In the genomic region with DNA sequence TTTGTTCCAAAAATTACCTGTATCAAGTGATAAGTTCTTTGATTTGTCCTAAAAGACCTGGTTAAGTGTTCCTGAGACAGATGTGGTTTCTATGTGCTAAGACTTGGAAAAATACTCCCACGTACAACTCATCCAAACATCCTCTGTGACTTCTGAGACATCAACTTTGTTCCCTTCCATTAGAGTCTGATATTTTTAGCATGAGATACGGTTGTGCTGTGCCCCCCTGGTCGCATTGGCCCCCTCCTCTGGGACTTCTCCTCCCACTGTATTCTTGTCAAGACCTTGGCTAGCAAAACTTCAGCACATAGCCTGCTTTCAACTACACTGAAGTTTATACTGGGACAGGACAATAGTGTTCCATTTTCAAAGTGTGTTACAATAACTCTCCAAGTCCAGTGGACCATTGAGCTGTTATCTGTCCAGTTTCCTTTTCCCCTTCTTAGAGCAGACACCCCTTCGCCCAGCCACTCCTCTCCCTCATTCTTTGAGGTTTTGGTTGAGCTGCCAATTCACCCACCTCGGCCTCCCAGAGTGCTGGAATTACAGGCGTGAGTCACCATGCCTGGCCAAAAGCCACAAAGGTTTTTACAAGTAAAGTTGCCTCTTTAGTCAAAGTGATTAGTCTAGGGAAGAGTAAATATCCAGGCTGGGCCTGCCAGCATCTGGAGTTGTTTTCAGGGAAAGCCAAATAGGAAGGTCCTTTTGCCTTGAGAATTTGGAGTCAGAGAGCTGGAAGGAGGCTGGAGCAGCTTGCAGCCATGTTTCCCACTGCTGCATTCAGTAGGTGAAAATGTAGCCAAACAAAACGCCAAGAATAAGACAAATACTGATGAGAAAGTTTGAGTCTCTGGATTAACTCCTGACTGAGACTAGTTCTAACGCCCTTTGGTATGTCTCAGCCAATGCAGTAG, we compare ENCODE assay signal across 8 cellular contexts. TPM values are rescaled to one million over a fixed set of nuclear protein-coding genes. Genes with fewer than 3 reads are reported as not detected.
DNase-seq lines count a peak whose midpoint lies in the region; ATAC-seq and TF ChIP-seq lines count a peak whose summit lies in the region.

No MANE protein-coding gene starts in this region.

- H3K4me1 ChIP-seq in A673 (ENCODE audit: insufficient read depth, low read length, poor library complexity, severe bottlenecking) = no peaks in the 10 kb centered on the region
- peaks cover 20% of the 10 kb centered on the region for H3K4me1 ChIP-seq in adipocyte (ENCODE audit: control insufficient read depth, insufficient read depth, low read length)
- H3K4me1 ChIP-seq in stomach smooth muscle (ENCODE audit: control insufficient read depth, insufficient read depth, low read length) = peaks cover 18% of the 10 kb centered on the region

- CTCF ChIA-PET in A673 (lab: Charles Lee) = no interaction called here

- no peaks in the 10 kb centered on the region for H3K36me3 ChIP-seq in A673 (ENCODE audit: insufficient read depth, low read length, poor library complexity, severe bottlenecking)
- peaks cover 12% of the 10 kb centered on the region for H3K36me3 ChIP-seq in adipocyte (ENCODE audit: control insufficient read depth, insufficient read depth, low read length, severe bottlenecking)
- H3K36me3 ChIP-seq in stomach smooth muscle (ENCODE audit: control insufficient read depth in 2 of 2, insufficient read depth in 2 of 2, low read length in 2 of 2) = peaks cover 6 to 9% of the 10 kb centered on the region in 2 donors

- H3K27ac ChIP-seq in A673 (ENCODE audit: low read depth, low read length, poor library complexity, severe bottlenecking) (no peak overlapping the region), stomach smooth muscle (ENCODE audit: low read length) (peak overlapping the region; percentile 50)

- H3K9me3 ChIP-seq in A673 (ENCODE audit: low read depth, low read length, poor library complexity, severe bottlenecking) (no peaks in the 10 kb centered on the region), adipocyte (ENCODE audit: control insufficient read depth, low read length) (no peaks in the 10 kb centered on the region), stomach smooth muscle (ENCODE audit: control insufficient read depth in 2 of 2, low read length in 2 of 2) (no peaks in the 10 kb centered on the region)

- no peak for TF ChIP-seq CTCF in A673 (conservative IDR thresholded peaks at IDR 0.05; ENCODE audit: low read depth, low read length)

- POLR2A ChIA-PET in A673 (lab: Charles Lee; ENCODE audit: low non-redundant PET) = no interaction called here

- H3K9ac ChIP-seq in adipocyte (ENCODE audit: low read length) (peak overlapping the region; percentile 55), stomach smooth muscle (ENCODE audit: low read length in 2 of 2) (no peak overlapping the region)

- H3K4me3 ChIP-seq in A673 (ENCODE audit: low read depth, low read length, poor library complexity, severe bottlenecking) (no peak overlapping the region), adipocyte (ENCODE audit: low read length) (peak overlapping the region; percentile 42), stomach smooth muscle (ENCODE audit: low read length in 2 of 2) (peak overlapping the region in 1 of 2 donors; percentile 4)

- DNase-seq in A673 (ENCODE audit: low spot score) (peak; percentile 63), adipocyte (ENCODE audit: low read depth) (peak; percentile 95), inferior parietal cortex (ENCODE audit: extremely low spot score) (peak; percentile 32)
- DNase-seq in NK-92 treated with Interleukin-12 subunit alpha and Interleukin-12 subunit beta, amount 100 ng/mL, for 24 hours (lab: John Stamatoyannopoulos, UW) = no peak

- H3K27me3 ChIP-seq in A673 (replicated peaks; ENCODE audit: insufficient read depth, low read depth, low read length, poor library complexity) (no peaks in the 10 kb centered on the region), adipocyte (replicated peaks; ENCODE audit: control insufficient read depth, insufficient read depth, low read length) (no peaks in the 10 kb centered on the region), stomach smooth muscle (ENCODE audit: control insufficient read depth in 1 of 2, insufficient read depth in 2 of 2, low read length in 2 of 2) (no peaks in the 10 kb centered on the region)

- BruUV-seq in A673 (replicated peaks; lab: Mats Ljungman, UMichigan) = no TSS peak

- intact Hi-C loops in A673 (cut with micrococcal nuclease; ENCODE audit: unreplicated experiment) = no loop called here

- ATAC-seq in HG03432 (IDR thresholded peaks at IDR 0.05; ENCODE audit: unreplicated experiment) = peak; percentile 53
- no peak for ATAC-seq in GM21515 (IDR thresholded peaks at IDR 0.05; ENCODE audit: unreplicated experiment)
- no peak for ATAC-seq in GM18861 (IDR thresholded peaks at IDR 0.05; ENCODE audit: unreplicated experiment)

RNA-seq across cellular contexts. Expression of a gene that starts 17.8 kb away (rescaled TPM):
- 0.32 and 0.74 TPM in 2 replicates for total RNA-seq in A673 (2021)
